Comparison of ENCODE assay signal across 15 cellular contexts in genomic region chr6:142361345-142361744, GRCh38. TPM values are rescaled to one million over a fixed set of nuclear protein-coding genes. Genes with fewer than 3 reads are reported as not detected.
DNase-seq lines count a peak whose midpoint lies in the region; ATAC-seq and TF ChIP-seq lines count a peak whose summit lies in the region.
"Had no signal": no experiment of that assay in that cellular context is flagged by ENCODE, and none has a peak within 500 bp of the region (broad histone marks: within the 10 kb centered on the region; RNA-seq: fewer than 3 reads in every experiment).

No MANE protein-coding gene starts in this region.

- H2BK20ac ChIP-seq in IMR-90 (ENCODE audit: low read depth, low read length) = peak overlapping the region; percentile 74

- H3K4ac ChIP-seq in IMR-90 (ENCODE audit: low read depth, low read length) = peak overlapping the region; percentile 86

- intact Hi-C loops in Caco-2 (cut with micrococcal nuclease; ENCODE audit: unreplicated experiment) (no loop called here), IMR-90 (cut with micrococcal nuclease) (no loop called here), testis (cut with DNase I; ENCODE audit: low total_unique reads) (no loop called here)

- H3K27ac Mint-ChIP-seq in Caco-2 (ENCODE audit: unreplicated experiment) = peak overlapping the region; percentile 74

- H4K5ac ChIP-seq in IMR-90 (ENCODE audit: low read depth, low read length) = peak overlapping the region; percentile 84

- POLR2A ChIA-PET in Caco-2 (lab: Charles Lee) (no interaction called here), IMR-90 (lab: Charles Lee; ENCODE audit: unreplicated experiment) (no interaction called here)

- peak overlapping the region; percentile 88 for H2BK120ac ChIP-seq in IMR-90 (ENCODE audit: low read depth, low read length)

- H3K4me3 ChIP-seq in Caco-2 (ENCODE audit: low read depth, low read length) (no peak overlapping the region), IMR-90 (ENCODE audit: insufficient read depth, low read depth, low read length) (no peak overlapping the region), osteoblast (ENCODE audit: insufficient read depth, low read length) (no peak overlapping the region), testis (no peak overlapping the region)
- H3K4me3 ChIP-seq: K562 had no signal

- peaks cover 25% of the 10 kb centered on the region for H3K4me1 Mint-ChIP-seq in Caco-2 (ENCODE audit: low read depth, unreplicated experiment)

- H3K4me2 ChIP-seq in IMR-90 (ENCODE audit: low read depth, low read length) (peak overlapping the region; percentile 23; the same call in 1 of the 2 replicates), osteoblast (ENCODE audit: insufficient read depth, low read length) (no peak overlapping the region)

- H3K36me3 ChIP-seq in Caco-2 (ENCODE audit: control insufficient read depth, insufficient read depth, low read length) (no peaks in the 10 kb centered on the region), IMR-90 (ENCODE audit: control insufficient read depth, insufficient read depth, low read length) (no peaks in the 10 kb centered on the region), osteoblast (ENCODE audit: insufficient read depth, low read length) (no peaks in the 10 kb centered on the region), testis (ENCODE audit: low read depth, missing control alignments) (no peaks in the 10 kb centered on the region)

- BruUV-seq in Caco-2 (replicated peaks; lab: Mats Ljungman, UMichigan) = no TSS peak
- BruUV-seq in IMR-90 (replicated peaks; lab: Mats Ljungman, UMichigan) = no TSS peak

- H2AK9ac ChIP-seq in IMR-90 (replicated peaks; ENCODE audit: low read depth, low read length, poor library complexity) = no peak overlapping the region

- H4K20me1 ChIP-seq in IMR-90 (ENCODE audit: insufficient read depth, low read length) (no peaks in the 10 kb centered on the region), osteoblast (ENCODE audit: insufficient read depth, low read length) (no peaks in the 10 kb centered on the region)

- no peaks in the 10 kb centered on the region for H3K79me2 ChIP-seq in osteoblast (ENCODE audit: insufficient read depth, low read length)

- peaks cover 10% of the 10 kb centered on the region for H3K9me3 Mint-ChIP-seq in Caco-2 (ENCODE audit: unreplicated experiment)

- 47% methylated on average over 2 of the region's 5 CpGs; no CpG with 5 or more reads in 1 of the 2 experiments for WGBS in IMR-90 (ENCODE audit: extremely low coverage in 2 of 2, insufficient read length in 1 of 2), 2 experiments
- WGBS in testis, 2 donors = 90 to 92% methylated on average over 5 of the region's 5 CpGs

- ATAC-seq in IMR-90 (ENCODE audit: low read depth) (peak; percentile 53), esophagus mucosa (peak; percentile 28), GM21717 (IDR thresholded peaks at IDR 0.05; ENCODE audit: unreplicated experiment) (no peak), GM21390 (IDR thresholded peaks at IDR 0.05; ENCODE audit: unreplicated experiment) (no peak)
- ATAC-seq: K562 had no signal

- H3K4me3 Mint-ChIP-seq in Caco-2 (ENCODE audit: unreplicated experiment) = peak overlapping the region; percentile 70

- H3K9me1 ChIP-seq in IMR-90 (ENCODE audit: insufficient read depth, low read length) = peaks cover 5% of the 10 kb centered on the region; the same call in 1 of the 2 replicates

- peak overlapping the region; percentile 92 for H3K18ac ChIP-seq in IMR-90 (ENCODE audit: low read depth, low read length)

- peak overlapping the region; percentile 0; the same call in 1 of the 2 replicates for H3K9ac ChIP-seq in IMR-90 (ENCODE audit: low read depth, low read length)

- H3K27ac ChIP-seq in IMR-90 (ENCODE audit: insufficient read depth, low read length) = peak overlapping the region; percentile 89
- peak overlapping the region; percentile 11 for H3K27ac ChIP-seq in osteoblast (ENCODE audit: low read depth, low read length)
- no peak overlapping the region for H3K27ac ChIP-seq in testis

- H2BK5ac ChIP-seq in IMR-90 (ENCODE audit: low read depth, low read length, poor library complexity, severe bottlenecking) = peak overlapping the region; percentile 90

- dilution Hi-C loops in IMR-90 (cut with HindIII; ENCODE audit: low sequenced_read_pairs, unreplicated experiment) = no loop called here

- H3K79me1 ChIP-seq in IMR-90 (ENCODE audit: low read depth in 1 of 2, low read length in 2 of 2) = peaks cover 5 to 6% of the 10 kb centered on the region in 2 experiments; a peak in 2 of 4 replicates

- H4K8ac ChIP-seq in IMR-90 (ENCODE audit: low read depth in 2 of 2, low read length in 2 of 2) = peak overlapping the region; percentile 68 to 81

- TF ChIP-seq POLR2A in IMR-90 (IDR thresholded peaks at IDR 0.05; ENCODE audit: low read depth, low read length) (no peak), testis (IDR thresholded peaks at IDR 0.05) (no peak)

- TF ChIP-seq CTCF in Caco-2 (IDR thresholded peaks at IDR 0.05; ENCODE audit: insufficient read depth in 1 of 2, low read depth in 1 of 2, low read length in 1 of 2, severe bottlenecking in 1 of 2, unreplicated experiment in 1 of 2) (no peak), IMR-90 (conservative IDR thresholded peaks at IDR 0.05; ENCODE audit: low read depth, low read length) (no peak), osteoblast (IDR thresholded peaks at IDR 0.05; ENCODE audit: extremely low read depth, low read depth, low read length) (no peak), testis (IDR thresholded peaks at IDR 0.05) (no peak)

- H3K56ac ChIP-seq in IMR-90 (ENCODE audit: extremely low read depth, insufficient read depth, low read length) = peak overlapping the region; percentile 21; the same call in 1 of the 2 replicates

- DNase-seq in Caco-2 (no peak), IMR-90 (no peak), osteoblast (ENCODE audit: insufficient read length, low spot score, missing footprints) (no peak), testis (no peak)
- DNase-seq: COR-L47, H7, NCI-H1092, NCI-H146, NCI-H2081 treated with DMSO at 0.1 percent for 48 hours, NCI-H524 treated with DMSO at 0.1 percent for 48 hours, SHP77 had no signal

- peak overlapping the region; percentile 72 for H2AK5ac ChIP-seq in IMR-90 (ENCODE audit: low read depth, low read length)

- peak overlapping the region; percentile 49 for H3K14ac ChIP-seq in IMR-90 (replicated peaks; ENCODE audit: low read depth, low read length)

- in situ Hi-C loops in IMR-90 (cut with MboI; ENCODE audit: low sequenced_read_pairs) = no loop called here

- peak overlapping the region; percentile 47 for H3K23ac ChIP-seq in IMR-90 (ENCODE audit: low read depth, low read length)

- H3K4me1 ChIP-seq in Caco-2 = peaks cover 61% of the 10 kb centered on the region
- peaks cover 16% of the 10 kb centered on the region for H3K4me1 ChIP-seq in IMR-90 (ENCODE audit: control insufficient read depth, insufficient read depth, low read length)
- peaks cover 11% of the 10 kb centered on the region for H3K4me1 ChIP-seq in osteoblast (ENCODE audit: insufficient read depth, low read length)
- no peaks in the 10 kb centered on the region for H3K4me1 ChIP-seq in testis

- H3K27me3 Mint-ChIP-seq in Caco-2 (ENCODE audit: insufficient read depth, unreplicated experiment) = no peaks in the 10 kb centered on the region

- H3K27me3 ChIP-seq in Caco-2 (replicated peaks; ENCODE audit: control insufficient read depth, insufficient read depth, low read length) (no peaks in the 10 kb centered on the region), IMR-90 (ENCODE audit: control insufficient read depth, insufficient read depth, low read length) (no peaks in the 10 kb centered on the region), osteoblast (ENCODE audit: insufficient read depth, low read length) (no peaks in the 10 kb centered on the region), testis (no peaks in the 10 kb centered on the region)

- peak overlapping the region; percentile 91 for H4K91ac ChIP-seq in IMR-90 (ENCODE audit: insufficient read depth, low read depth, low read length)

- CTCF ChIA-PET in Caco-2 (lab: Charles Lee) (interaction anchor here (1.0 kb wide), 1 partner anchor 60 kb away, joined by 4 read pairs; the partner anchor contains the start of gene ADGRG6), IMR-90 (lab: Yijun Ruan, JAX) (interaction anchor here (1.5 kb wide), 1 partner anchor 15 kb away, joined by 3 read pairs; no protein-coding TSS in a partner anchor)

- peak overlapping the region; percentile 45; the same call in 2 of the 3 replicates for H2BK15ac ChIP-seq in IMR-90 (ENCODE audit: low read depth, low read length)

- no peak overlapping the region for H2AFZ ChIP-seq in IMR-90 (replicated peaks; ENCODE audit: low read length, poor library complexity)
- H2AFZ ChIP-seq in osteoblast (ENCODE audit: low read length) = no peak overlapping the region

- peaks cover 10% of the 10 kb centered on the region for H3K36me3 Mint-ChIP-seq in Caco-2 (ENCODE audit: insufficient read depth, unreplicated experiment)

- no peak for TF ChIP-seq RAD21 in IMR-90 (IDR thresholded peaks at IDR 0.05; ENCODE audit: low read length)

- H3K9me3 ChIP-seq in Caco-2 (no peaks in the 10 kb centered on the region), IMR-90 (ENCODE audit: control insufficient read depth, insufficient read depth, low read length) (no peaks in the 10 kb centered on the region), osteoblast (ENCODE audit: low read depth, low read length) (no peaks in the 10 kb centered on the region), testis (no peaks in the 10 kb centered on the region)

TF ChIP-seq in IMR-90, 13 proteins besides CTCF, POLR2A, EP300 and RAD21 (continues in another document):
- TF ChIP-seq ELK1 (IDR thresholded peaks at IDR 0.05; ENCODE audit: borderline replicate concordance, low read depth, low read length) (no peak), RFX5 (IDR thresholded peaks at IDR 0.05; ENCODE audit: low read depth, low read length) (no peak), MAZ (IDR thresholded peaks at IDR 0.05; ENCODE audit: borderline replicate concordance, low read depth, low read length) (no peak), MAFK (IDR thresholded peaks at IDR 0.05; ENCODE audit: low read depth, low read length) (no peak)

RNA-seq across cellular contexts. Expression of gene ADGRG6, which starts 59.5 kb away (rescaled TPM):
- total RNA-seq in Caco-2 (2022) (98.0 and 98.7 TPM in 2 replicates), IMR-90 (2012; rRNA removed) (20.3 and 22.5 TPM in 2 replicates), esophagus mucosa (14.2 TPM), osteoblast (under 0.01 and 0.36 TPM in 2 replicates), testis (10 to 100 TPM in 1 of 2 donors, 1 to 10 TPM in 1; 7.2 to 10.6 TPM)
- polyA plus RNA-seq in IMR-90 (2012; rRNA removed) (8.1 and 10.0 TPM in 2 replicates), testis (ENCODE audit: insufficient read depth, low read depth, low replicate concordance) (5.1 TPM)
- polyA plus RNA-seq in IMR-90 (2012; cell fraction: cytosol; rRNA removed) = 2.0 and 2.2 TPM in 2 replicates
- polyA plus RNA-seq in IMR-90 (2012; cell fraction: nucleus; rRNA removed; ENCODE audit: low replicate concordance) = 3.2 and 16.3 TPM in 2 replicates

Comparison
In these comparisons a context has a peak if more than half of its experiments do, and no peak if none do; other contexts are left out.
1. ATAC-seq: peak in IMR-90 (single experiment) and esophagus mucosa (single experiment); none in GM21717 (single experiment) and GM21390 (single experiment).
2. H3K27ac ChIP-seq: peak in IMR-90 (single experiment) and osteoblast (single experiment); none in testis (0 of 2).